Comparison of ENCODE assay signal across 8 cellular contexts in genomic region chr7:77798394-77799077, GRCh38. TPM values are rescaled to one million over a fixed set of nuclear protein-coding genes. Genes with fewer than 3 reads are reported as not detected.
DNase-seq lines count a peak whose midpoint lies in the region; ATAC-seq and TF ChIP-seq lines count a peak whose summit lies in the region.

Gene PHTF2, plus strand, starts transcription at chr7:77798773.
Gene TMEM60, minus strand, starts transcription at chr7:77798434. Its CDS starts 4,061 bp downstream, at chr7:77794373.

- H3K27ac Mint-ChIP-seq in activated T-helper 2 cell treated with anti-CD3 and anti-CD28 coated beads, Interferon-gamma antibody, Interleukin-2, Interleukin-4, amounts not matched to agents 10 μg/mL and 5 μg/mL and 100 μg/mL, durations not matched to agents 14 hours and 24 hours and 36 hours: peak within 1 kb of the TSS; percentile 96
- H3K27ac Mint-ChIP-seq in naive thymus-derived CD4-positive, alpha-beta T cell: peak within 1 kb of the TSS; percentile 89 to 96 (median 94)
- peak within 1 kb of the TSS; percentile 98 for H3K27ac Mint-ChIP-seq in stimulated activated naive B cell treated with anti-CD40 and anti-IgM and Interleukin-4, amounts not matched to agents 10 μg/mL and 1 μg/mL and 100 μg/mL, for 72 hours

- H3K4me3 ChIP-seq in LNCaP clone FGC (ENCODE audit: low read depth, low read length) (peak within 1 kb of the TSS; percentile 96), fibroblast of lung (replicated peaks in 1 of 4; ENCODE audit: control extremely low read depth in 1 of 4, insufficient read depth in 1 of 4, low read depth in 3 of 4, low read length in 4 of 4) (peak within 1 kb of the TSS; percentile 90 to 99 (median 97))
- H3K4me3 ChIP-seq in naive thymus-derived CD4-positive, alpha-beta T cell (ENCODE audit: low read length): peak within 1 kb of the TSS; percentile 85

- peak within 1 kb of the TSS; percentile 96 for H3K4me3 Mint-ChIP-seq in activated T-helper 2 cell treated with anti-CD3 and anti-CD28 coated beads, Interferon-gamma antibody, Interleukin-2, Interleukin-4, amounts not matched to agents 10 μg/mL and 5 μg/mL and 100 μg/mL, durations not matched to agents 14 hours and 24 hours and 36 hours (ENCODE audit: low read depth)
- H3K4me3 Mint-ChIP-seq in naive thymus-derived CD4-positive, alpha-beta T cell: peak within 1 kb of the TSS; percentile 87 to 99 (median 96)
- peak within 1 kb of the TSS; percentile 98 to 99 for H3K4me3 Mint-ChIP-seq in stimulated activated naive B cell treated with anti-CD40 and anti-IgM and Interleukin-4, amounts not matched to agents 10 μg/mL and 1 μg/mL and 100 μg/mL, for 72 hours

- intact Hi-C loops in activated T-helper 2 cell treated with anti-CD3 and anti-CD28 coated beads, Interferon-gamma antibody, Interleukin-2, Interleukin-4, amounts not matched to agents 10 μg/mL and 5 μg/mL and 100 μg/mL, durations not matched to agents 14 hours and 24 hours and 36 hours (cut with micrococcal nuclease): loop anchor here (1.0 to 10.0 kb wide), 7 partner anchors 33 to 262 kb away; partner anchors contain the start of genes PTPN12 and RSBN1L
- intact Hi-C loops in naive thymus-derived CD4-positive, alpha-beta T cell (cut with micrococcal nuclease): loop anchor here (1.0 to 10.0 kb wide), 11 partner anchors 36 to 676 kb away; partner anchors contain the start of genes RSBN1L (in 2 of the 2), CCDC146 (in 1 of the 2) and GSAP (in 1 of the 2)

- H3K4me2 ChIP-seq in fibroblast of lung (ENCODE audit: extremely low read depth, insufficient read depth, low read length): peak within 1 kb of the TSS; percentile 87

- H3K27me3 Mint-ChIP-seq in activated T-helper 2 cell treated with anti-CD3 and anti-CD28 coated beads, Interferon-gamma antibody, Interleukin-2, Interleukin-4, amounts not matched to agents 10 μg/mL and 5 μg/mL and 100 μg/mL, durations not matched to agents 14 hours and 24 hours and 36 hours (ENCODE audit: low read depth): no peaks in the 10 kb centered on the region
- no peaks in the 10 kb centered on the region for H3K27me3 Mint-ChIP-seq in naive thymus-derived CD4-positive, alpha-beta T cell
- no peaks in the 10 kb centered on the region for H3K27me3 Mint-ChIP-seq in stimulated activated naive B cell treated with anti-CD40 and anti-IgM and Interleukin-4, amounts not matched to agents 10 μg/mL and 1 μg/mL and 100 μg/mL, for 72 hours

- POLR2A ChIA-PET in RWPE1 (lab: Yijun Ruan, JAX; ENCODE audit: low non-redundant PET): no interaction called here
- POLR2A ChIA-PET in naive thymus-derived CD4-positive, alpha-beta T cell (lab: Charles Lee): interaction anchor here (0.7 to 1.7 kb wide), 6 partner anchors 10 to 384 kb away, joined by 3 to 10 read pairs (median 4); no protein-coding TSS in a partner anchor

- peaks cover 75% of the 10 kb centered on the region for H3K79me2 ChIP-seq in fibroblast of lung (ENCODE audit: control insufficient read depth, insufficient read depth, low read length)

- H3K36me3 Mint-ChIP-seq in activated T-helper 2 cell treated with anti-CD3 and anti-CD28 coated beads, Interferon-gamma antibody, Interleukin-2, Interleukin-4, amounts not matched to agents 10 μg/mL and 5 μg/mL and 100 μg/mL, durations not matched to agents 14 hours and 24 hours and 36 hours (ENCODE audit: low read depth): peaks cover 44% of the 10 kb centered on the region
- peaks cover 0 to 34% (median 6%) of the 10 kb centered on the region in 5 donors for H3K36me3 Mint-ChIP-seq in naive thymus-derived CD4-positive, alpha-beta T cell
- H3K36me3 Mint-ChIP-seq in stimulated activated naive B cell treated with anti-CD40 and anti-IgM and Interleukin-4, amounts not matched to agents 10 μg/mL and 1 μg/mL and 100 μg/mL, for 72 hours: peaks cover 23 to 41% of the 10 kb centered on the region in 2 donors

- peak; percentile 94 for ATAC-seq in naive thymus-derived CD4-positive, alpha-beta T cell
- peak; percentile 88 to 91 for ATAC-seq in stimulated activated naive B cell treated with anti-CD40 and anti-IgM and Interleukin-4, amounts not matched to agents 10 μg/mL and 1 μg/mL and 100 μg/mL, for 72 hours (replicated peaks)

- no peaks in the 10 kb centered on the region for H4K20me1 ChIP-seq in fibroblast of lung (ENCODE audit: control insufficient read depth, extremely low read depth, insufficient read depth, low read length)

- TF ChIP-seq CTCF in LNCaP clone FGC (IDR thresholded peaks at IDR 0.05; ENCODE audit: control insufficient read depth, extremely low read depth, insufficient read depth): peak; percentile 78
- TF ChIP-seq CTCF in RWPE1 (conservative IDR thresholded peaks at IDR 0.05; ENCODE audit: low read depth): peak; percentile 75
- TF ChIP-seq CTCF in fibroblast of lung (conservative IDR thresholded peaks at IDR 0.05 in 1 of 2, IDR thresholded peaks at IDR 0.05 in 1 of 2; ENCODE audit: low read depth in 1 of 2, low read length in 2 of 2): peak; percentile 37 to 52

- H3K27ac ChIP-seq in RWPE1: peak within 1 kb of the TSS; percentile 90
- peak within 1 kb of the TSS; percentile 94 for H3K27ac ChIP-seq in fibroblast of lung (ENCODE audit: insufficient read depth, low read length)
- peak within 1 kb of the TSS; percentile 73 for H3K27ac ChIP-seq in naive thymus-derived CD4-positive, alpha-beta T cell (ENCODE audit: low read depth, low read length)

- no peaks in the 10 kb centered on the region for H3K9me3 Mint-ChIP-seq in activated T-helper 2 cell treated with anti-CD3 and anti-CD28 coated beads, Interferon-gamma antibody, Interleukin-2, Interleukin-4, amounts not matched to agents 10 μg/mL and 5 μg/mL and 100 μg/mL, durations not matched to agents 14 hours and 24 hours and 36 hours
- peaks cover 0 to 3% (median 0%) of the 10 kb centered on the region in 11 donors for H3K9me3 Mint-ChIP-seq in naive thymus-derived CD4-positive, alpha-beta T cell
- H3K9me3 Mint-ChIP-seq in stimulated activated naive B cell treated with anti-CD40 and anti-IgM and Interleukin-4, amounts not matched to agents 10 μg/mL and 1 μg/mL and 100 μg/mL, for 72 hours: no peaks in the 10 kb centered on the region

- peaks cover 2% of the 10 kb centered on the region for H3K4me1 ChIP-seq in fibroblast of lung (ENCODE audit: control insufficient read depth, extremely low read depth, insufficient read depth, low read length)
- H3K4me1 ChIP-seq in naive thymus-derived CD4-positive, alpha-beta T cell (ENCODE audit: control insufficient read depth in 2 of 2, insufficient read depth in 2 of 2, low read length in 2 of 2): peaks cover 45 to 52% of the 10 kb centered on the region in 2 donors

- DNase-seq in ELR (ENCODE audit: low read depth) (peak; percentile 99), H4 (ENCODE audit: low spot score) (peak; percentile 100), LNCaP clone FGC (ENCODE audit: low read depth) (peak; percentile 100), RWPE1 (ENCODE audit: low spot score) (peak; percentile 96), fibroblast of lung (ENCODE audit: low read depth in 2 of 2) (peak; percentile 100)
- peak; percentile 94 for DNase-seq in activated T-helper 2 cell treated with anti-CD3 and anti-CD28 coated beads, Interferon-gamma antibody, Interleukin-2, Interleukin-4, amounts not matched to agents 10 μg/mL and 5 μg/mL and 100 μg/mL, durations not matched to agents 14 hours and 24 hours and 36 hours (ENCODE audit: low spot score)
- DNase-seq in naive thymus-derived CD4-positive, alpha-beta T cell: peak; percentile 78 to 97 (median 95)
- DNase-seq in stimulated activated naive B cell treated with anti-CD40 and anti-IgM and Interleukin-4, amounts not matched to agents 10 μg/mL and 1 μg/mL and 100 μg/mL, for 72 hours: peak; percentile 95

- H3K27me3 ChIP-seq in fibroblast of lung (ENCODE audit: control insufficient read depth, insufficient read depth, low read length): no peaks in the 10 kb centered on the region
- no peaks in the 10 kb centered on the region for H3K27me3 ChIP-seq in naive thymus-derived CD4-positive, alpha-beta T cell (ENCODE audit: control insufficient read depth in 2 of 2, insufficient read depth in 2 of 2, low read length in 2 of 2)

- peak within 1 kb of the TSS; percentile 92 for H2AFZ ChIP-seq in fibroblast of lung (ENCODE audit: low read length)

- H3K9me3 ChIP-seq in fibroblast of lung (ENCODE audit: control insufficient read depth, insufficient read depth, low read depth, low read length): no peaks in the 10 kb centered on the region
- H3K9me3 ChIP-seq in naive thymus-derived CD4-positive, alpha-beta T cell (ENCODE audit: control insufficient read depth in 2 of 3, low read length in 3 of 3): no peaks in the 10 kb centered on the region

- peak within 1 kb of the TSS; percentile 95 for H3K9ac ChIP-seq in fibroblast of lung (ENCODE audit: insufficient read depth, low read length)

- CTCF ChIA-PET in RWPE1 (lab: Yijun Ruan, JAX): interaction anchor here (0.7 to 1.0 kb wide), 2 partner anchors 38 to 363 kb away, joined by 3 to 6 read pairs; no protein-coding TSS in a partner anchor
- CTCF ChIA-PET in naive thymus-derived CD4-positive, alpha-beta T cell (lab: Charles Lee): interaction anchor here (1.8 kb wide), 1 partner anchor 42 kb away, joined by 5 read pairs; no protein-coding TSS in a partner anchor

- H3K4me1 Mint-ChIP-seq in activated T-helper 2 cell treated with anti-CD3 and anti-CD28 coated beads, Interferon-gamma antibody, Interleukin-2, Interleukin-4, amounts not matched to agents 10 μg/mL and 5 μg/mL and 100 μg/mL, durations not matched to agents 14 hours and 24 hours and 36 hours (ENCODE audit: low read depth): peaks cover 63% of the 10 kb centered on the region
- H3K4me1 Mint-ChIP-seq in naive thymus-derived CD4-positive, alpha-beta T cell: peaks cover 53 to 83% (median 79%) of the 10 kb centered on the region in 7 donors
- peaks cover 37 to 73% of the 10 kb centered on the region in 2 donors for H3K4me1 Mint-ChIP-seq in stimulated activated naive B cell treated with anti-CD40 and anti-IgM and Interleukin-4, amounts not matched to agents 10 μg/mL and 1 μg/mL and 100 μg/mL, for 72 hours

- H3K36me3 ChIP-seq in fibroblast of lung (ENCODE audit: control insufficient read depth, insufficient read depth, low read length): peaks cover 1% of the 10 kb centered on the region
- peaks cover 0 to 15% (median 0%) of the 10 kb centered on the region in 3 experiments for H3K36me3 ChIP-seq in naive thymus-derived CD4-positive, alpha-beta T cell (ENCODE audit: control insufficient read depth in 2 of 3, insufficient read depth in 3 of 3, low read length in 3 of 3)

RNA-seq across cellular contexts. Expression of gene PHTF2, which starts in this region (rescaled TPM):
- 41.2 and 53.6 TPM in 2 replicates for total RNA-seq in H4 (2014; rRNA removed; shearing (Covaris generic))
- 31.8 and 34.8 TPM in 2 replicates for total RNA-seq in activated T-helper 2 cell treated with anti-CD3 and anti-CD28 coated beads, Interferon-gamma antibody, Interleukin-2, Interleukin-4, amounts not matched to agents 10 μg/mL and 5 μg/mL and 100 μg/mL, durations not matched to agents 14 hours and 24 hours and 36 hours
- total RNA-seq in fibroblast of lung: 14.4 and 25.9 TPM in 2 replicates
- polyA plus RNA-seq in fibroblast of lung: 55.4 and 64.4 TPM in 2 replicates
- polyA plus RNA-seq in fibroblast of lung (2012): 31.3 and 32.1 TPM in 2 replicates
- 5.8 and 7.4 TPM in 2 replicates for polyA minus RNA-seq in fibroblast of lung (ENCODE audit: low replicate concordance)
- total RNA-seq in naive thymus-derived CD4-positive, alpha-beta T cell: 10 to 100 TPM; 17.6 to 42.1 (median 22.4) TPM
- polyA plus RNA-seq in naive thymus-derived CD4-positive, alpha-beta T cell: 1 to 10 TPM; 5.9 to 8.3 TPM

RNA-seq across cellular contexts. Expression of gene TMEM60, which starts in this region (rescaled TPM):
- 58.0 and 58.2 TPM in 2 replicates for total RNA-seq in H4 (2014; rRNA removed; shearing (Covaris generic))
- 11.5 and 11.6 TPM in 2 replicates for total RNA-seq in activated T-helper 2 cell treated with anti-CD3 and anti-CD28 coated beads, Interferon-gamma antibody, Interleukin-2, Interleukin-4, amounts not matched to agents 10 μg/mL and 5 μg/mL and 100 μg/mL, durations not matched to agents 14 hours and 24 hours and 36 hours
- total RNA-seq in fibroblast of lung: 19.8 and 24.4 TPM in 2 replicates
- polyA plus RNA-seq in fibroblast of lung: 45.5 and 52.5 TPM in 2 replicates
- 32.1 and 39.1 TPM in 2 replicates for polyA plus RNA-seq in fibroblast of lung (2012)
- 2.4 and 5.9 TPM in 2 replicates for polyA minus RNA-seq in fibroblast of lung (ENCODE audit: low replicate concordance)
- total RNA-seq in naive thymus-derived CD4-positive, alpha-beta T cell: 10 to 100 TPM in 3 of 5 experiments, 1 to 10 TPM in 2; 3.7 to 16.9 (median 12.0) TPM
- polyA plus RNA-seq in naive thymus-derived CD4-positive, alpha-beta T cell: 10 to 100 TPM in 1 of 2 donors, 1 to 10 TPM in 1; 9.7 to 22.8 TPM

Comparison
In these comparisons a context has a peak if more than half of its experiments do, and no peak if none do; other contexts are left out.
1. Peak in every context shown above with its lines: DNase-seq, ATAC-seq, H3K4me3 ChIP-seq and H3K27ac ChIP-seq.